Comparison of ENCODE assay signal across 1 cellular context in genomic region chr7:66454600-66455225, GRCh38.
TF ChIP-seq lines count a peak whose summit lies in the region.

No MANE protein-coding gene starts in this region.

TF ChIP-seq in liver, 16 proteins besides CTCF, POLR2A, EP300 and RAD21 (continued from another document):
- no peak for TF ChIP-seq EGR1 (IDR thresholded peaks at IDR 0.05; ENCODE audit: low read depth in 2 of 2)
- TF ChIP-seq ATF3 (IDR thresholded peaks at IDR 0.05) = peak; percentile 60
- TF ChIP-seq NR2F2 (IDR thresholded peaks at IDR 0.05) = no peak
- no peak for TF ChIP-seq GABPA (IDR thresholded peaks at IDR 0.05 in 1 of 2, conservative IDR thresholded peaks at IDR 0.05 in 1 of 2)
- TF ChIP-seq RXRA (IDR thresholded peaks at IDR 0.05) = peak in 1 of 2 donors; percentile 37
- no peak for TF ChIP-seq FOXA2 (IDR thresholded peaks at IDR 0.05)
TF ChIP-seq in liver: peak in this region for 3.
